In the genomic region with DNA sequence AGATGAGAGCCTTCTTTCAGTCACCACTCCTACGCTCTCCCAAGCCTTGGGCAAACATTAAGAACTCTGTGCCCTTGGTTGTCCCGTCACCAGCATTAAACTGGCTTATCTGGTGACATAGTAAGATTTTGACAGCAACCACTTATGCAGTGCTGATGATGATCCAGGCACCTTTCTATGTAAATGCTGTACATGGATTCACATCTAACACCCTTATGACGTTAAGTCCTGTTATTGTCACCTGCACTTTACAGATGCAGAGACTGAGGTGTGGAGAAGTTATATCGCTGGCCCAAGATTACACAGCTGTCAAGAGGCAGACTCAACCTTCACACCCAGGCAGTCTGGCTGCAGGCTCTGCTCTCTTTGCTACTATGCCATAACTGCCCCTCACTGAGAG, we compare ENCODE assay signal across 19 cellular contexts.
"Had no signal": no experiment of that assay in that cellular context is flagged by ENCODE, and none has a peak within 500 bp of the region (broad histone marks: within the 10 kb centered on the region; RNA-seq: fewer than 3 reads in every experiment).

No MANE protein-coding gene starts in this region.

- H3K4me3 Mint-ChIP-seq: memory B cell; nephron progenitor cell; stimulated activated naive CD8-positive, alpha-beta T cell treated with anti-CD3 and anti-CD28 coated beads, Interleukin-15, amount 100 ng/mL, for 72 hours had no signal

- H3K27me3 Mint-ChIP-seq: stimulated activated naive CD8-positive, alpha-beta T cell treated with anti-CD3 and anti-CD28 coated beads, Interleukin-15, amount 100 ng/mL, for 72 hours had no signal

- FAIRE-seq: frontal cortex, islet of Langerhans, small intestine had no signal

- H3K36me3 Mint-ChIP-seq: memory B cell had no signal

- H3K27ac Mint-ChIP-seq: memory B cell; nephron progenitor cell; stimulated activated naive CD8-positive, alpha-beta T cell treated with anti-CD3 and anti-CD28 coated beads, Interleukin-15, amount 100 ng/mL, for 72 hours had no signal

- H3K4me3 ChIP-seq: dorsolateral prefrontal cortex, lung, psoas muscle, right lobe of liver, suprapubic skin, transverse colon, vagina had no signal

- DNase-seq: effector CD4-positive, alpha-beta T cell; hippocampal formation; left colon; nephron progenitor cell; posterior cingulate gyrus; psoas muscle; right lobe of liver; small intestine; stimulated activated CD4-positive, alpha-beta T cell treated with anti-CD3 and anti-CD28 coated beads, Interleukin-2, amount 100 ng/mL, for 48 hours; stimulated activated naive CD4-positive, alpha-beta T cell; stimulated activated naive CD8-positive, alpha-beta T cell treated with anti-CD3 and anti-CD28 coated beads, Interleukin-15, amount 100 ng/mL, for 72 hours; transverse colon had no signal

- H3K27me3 ChIP-seq: dorsolateral prefrontal cortex, right lobe of liver, vagina had no signal

- H3K9me3 Mint-ChIP-seq: memory B cell; stimulated activated naive CD8-positive, alpha-beta T cell treated with anti-CD3 and anti-CD28 coated beads, Interleukin-15, amount 100 ng/mL, for 72 hours had no signal

- ATAC-seq: left colon; psoas muscle; right lobe of liver; stimulated activated naive CD8-positive, alpha-beta T cell treated with anti-CD3 and anti-CD28 coated beads, Interleukin-15, amount 100 ng/mL, for 72 hours had no signal

- H3K36me3 ChIP-seq: right lobe of liver, suprapubic skin, transverse colon, vagina had no signal
